Comparison of ENCODE assay signal across 10 cellular contexts in the genomic region with DNA sequence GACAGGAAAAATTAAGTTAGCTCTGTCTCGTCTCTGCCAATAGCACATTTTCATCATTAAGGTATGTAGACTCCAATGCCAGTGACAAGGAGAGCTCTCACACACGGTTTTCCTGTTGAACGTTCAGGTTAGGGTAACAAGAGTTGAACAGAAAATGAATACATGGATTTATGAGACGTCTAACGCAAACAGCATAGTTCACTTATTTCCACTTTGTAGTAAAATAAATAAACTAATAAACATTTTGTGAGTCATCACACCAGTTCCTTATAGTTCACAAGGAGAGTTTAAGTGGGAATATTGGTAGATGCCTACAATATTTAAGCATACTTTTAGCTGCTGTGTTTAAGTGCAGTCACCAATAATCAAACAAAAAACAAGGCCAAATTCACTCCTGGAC. TPM values are rescaled to one million over a fixed set of nuclear protein-coding genes. Genes with fewer than 3 reads are reported as not detected.
"Had no signal": no experiment of that assay in that cellular context is flagged by ENCODE, and none has a peak within 500 bp of the region (broad histone marks: within the 10 kb centered on the region; RNA-seq: fewer than 3 reads in every experiment).

No MANE protein-coding gene starts in this region.

- H3K4me2 ChIP-seq: GM23338 had no signal

- H3K27ac Mint-ChIP-seq: GM23338, H9 had no signal

- H3K4me3 ChIP-seq: GM23338, K562 had no signal

- H3K4me3 Mint-ChIP-seq: GM23338, H9 had no signal

- H2AFZ ChIP-seq: GM23338 had no signal

- H3K9me3 Mint-ChIP-seq: GM23338, H9 had no signal

- ATAC-seq: GM23338, K562 had no signal

- H3K4me1 Mint-ChIP-seq: GM23338, H9 had no signal

- FAIRE-seq: H1, H54, HTR-8/SVneo, K562 had no signal

- DNase-seq: H9, HCEC 1CT, IMR-90, KG1 had no signal

RNA-seq across cellular contexts. Expression of a gene that starts 21.1 kb away (rescaled TPM):
- total RNA-seq: GM23338, H1, H9, HT-29, IMR-90, K562 had no signal
- polyA plus RNA-seq: GM23338, H1, IMR-90, K562 had no signal
